Comparison of ENCODE assay signal across 1 cellular context in the genomic region with DNA sequence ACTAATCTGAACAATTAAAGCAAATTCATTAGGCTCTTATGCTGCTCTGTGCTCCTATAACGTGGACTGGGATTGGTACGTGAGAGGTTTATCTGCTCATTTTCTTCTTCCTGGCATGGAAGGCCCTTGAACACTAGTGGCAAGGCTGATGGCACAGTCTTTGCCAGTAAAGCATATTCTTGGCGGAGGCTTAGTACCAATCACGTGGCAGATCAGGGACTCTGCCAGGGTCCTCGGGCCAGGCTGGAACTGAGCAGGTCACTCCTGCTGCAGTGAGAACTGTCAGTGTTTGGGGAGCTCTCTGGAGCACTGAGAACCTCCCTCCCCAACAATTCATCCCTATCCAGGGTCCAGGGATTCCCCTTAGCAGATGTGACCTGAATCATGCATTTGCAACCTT.
TF ChIP-seq lines count a peak whose summit lies in the region.

No MANE protein-coding gene starts in this region.

TF ChIP-seq in HepG2, 621 proteins besides CTCF, POLR2A, EP300 and RAD21:
- TF ChIP-seq ZKSCAN1 (IDR thresholded peaks at IDR 0.05; ENCODE audit: low read length): no peak
- no peak for TF ChIP-seq MAFK (conservative IDR thresholded peaks at IDR 0.05 in 1 of 2, IDR thresholded peaks at IDR 0.05 in 1 of 2; ENCODE audit: low read length in 2 of 2)
- no peak for TF ChIP-seq NPAS2 (CRISPR knock-in tag; IDR thresholded peaks at IDR 0.05; ENCODE audit: borderline replicate concordance)
- TF ChIP-seq RFXANK (CRISPR knock-in tag; IDR thresholded peaks at IDR 0.05): no peak
- no peak for TF ChIP-seq ZNF792 (CRISPR knock-in tag; IDR thresholded peaks at IDR 0.05)
TF ChIP-seq in HepG2: peak in this region for 0.
